Comparison of ENCODE assay signal across 24 cellular contexts in the genomic region with DNA sequence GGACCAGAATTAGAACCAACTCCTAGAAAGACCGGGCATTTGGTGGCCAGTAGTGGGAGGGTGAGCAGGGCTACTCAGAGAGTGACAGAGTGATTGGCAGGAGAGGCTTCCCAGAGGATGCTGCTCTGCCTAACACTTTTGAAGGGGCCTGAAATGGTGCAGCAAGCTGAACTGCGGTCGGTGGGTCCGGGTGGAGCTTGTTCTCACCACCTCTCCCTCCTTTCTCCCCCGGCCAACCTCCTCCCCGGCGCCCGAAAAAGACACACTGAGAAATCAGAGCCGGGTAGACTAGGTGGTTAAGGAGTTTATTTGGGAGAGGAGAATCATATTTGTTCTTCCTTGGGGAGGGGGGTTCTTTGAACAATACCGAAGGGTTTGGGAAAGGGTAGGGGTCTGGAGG. TPM values are rescaled to one million over a fixed set of nuclear protein-coding genes. Genes with fewer than 3 reads are reported as not detected.
DNase-seq lines count a peak whose midpoint lies in the region; ATAC-seq and TF ChIP-seq lines count a peak whose summit lies in the region.
"Had no signal": no experiment of that assay in that cellular context is flagged by ENCODE, and none has a peak within 500 bp of the region (broad histone marks: within the 10 kb centered on the region; RNA-seq: fewer than 3 reads in every experiment).

No MANE protein-coding gene starts in this region.

- peak overlapping the region; percentile 68 for H3K9ac ChIP-seq in mesendoderm (ENCODE audit: low read length)

- H3K79me1 ChIP-seq in mesendoderm (ENCODE audit: low read length) = no peaks in the 10 kb centered on the region

- POLR2A ChIA-PET in naive thymus-derived CD4-positive, alpha-beta T cell (lab: Charles Lee) = interaction anchor here (0.5 kb wide), 1 partner anchor 18 kb away, joined by 4 read pairs; no protein-coding TSS in a partner anchor

- H4K8ac ChIP-seq in mesendoderm (ENCODE audit: low read depth, low read length) = no peak overlapping the region

- H3K79me2 ChIP-seq in mesendoderm (ENCODE audit: control insufficient read depth, insufficient read depth, low read length) = no peaks in the 10 kb centered on the region

- H3K27me3 ChIP-seq in mesendoderm (ENCODE audit: insufficient read depth, low read length, poor library complexity) = no peaks in the 10 kb centered on the region
- H3K27me3 ChIP-seq in tibial artery = no peaks in the 10 kb centered on the region
- H3K27me3 ChIP-seq in naive thymus-derived CD4-positive, alpha-beta T cell (ENCODE audit: control insufficient read depth in 2 of 2, insufficient read depth in 2 of 2, low read length in 2 of 2) = no peaks in the 10 kb centered on the region
- H3K27me3 ChIP-seq: brain microvascular endothelial cell, transverse colon had no signal

- CTCF ChIA-PET in naive thymus-derived CD4-positive, alpha-beta T cell (lab: Charles Lee) = no interaction called here

- H3K23ac ChIP-seq in mesendoderm (ENCODE audit: low read length) = no peak overlapping the region

- ATAC-seq in Right ventricle myocardium inferior (no peak), GM21717 (IDR thresholded peaks at IDR 0.05; ENCODE audit: unreplicated experiment) (no peak), GM18868 (IDR thresholded peaks at IDR 0.05; ENCODE audit: unreplicated experiment) (no peak)
- ATAC-seq in activated T-helper 17 cell treated with anti-CD3 and anti-CD28 coated beads, Interleukin-2, amount 50 U/mL, for 72 hours (replicated peaks) = no peak
- ATAC-seq in naive thymus-derived CD4-positive, alpha-beta T cell = no peak
- ATAC-seq: HCT116 had no signal

- H3K9me3 Mint-ChIP-seq in activated T-helper 17 cell treated with anti-CD3 and anti-CD28 coated beads, Interleukin-2, amount 50 U/mL, for 72 hours = no peaks in the 10 kb centered on the region
- H3K9me3 Mint-ChIP-seq in naive thymus-derived CD4-positive, alpha-beta T cell = peaks cover 0 to 2% (median 0%) of the 10 kb centered on the region in 11 donors
- H3K9me3 Mint-ChIP-seq: activated CD4-positive, alpha-beta memory T cell treated with anti-CD3 and anti-CD28 coated beads for 36 hours; activated naive CD4-positive, alpha-beta T cell treated with anti-CD3 and anti-CD28 coated beads, Interleukin-2, amount 50 U/mL, for 24 hours; activated T-cell treated with anti-CD3 and anti-CD28 coated beads, Interleukin-2, amount 50 U/mL, for 24 hours; CD4-positive, CD25-positive, alpha-beta regulatory T cell; immature natural killer cell had no signal

- DNase-seq in Right ventricle myocardium inferior (ENCODE audit: missing footprints) (peak; percentile 0), cardiac septum (ENCODE audit: low spot score) (no peak), mesendoderm (no peak), tibial artery (no peak)
- DNase-seq in naive thymus-derived CD4-positive, alpha-beta T cell = no peak
- DNase-seq: activated CD4-positive, alpha-beta memory T cell treated with anti-CD3 and anti-CD28 coated beads for 36 hours; activated T-cell treated with anti-CD3 and anti-CD28 coated beads, Interleukin-2, amount 50 U/mL, for 24 hours; brain microvascular endothelial cell; CD4-positive, CD25-positive, alpha-beta regulatory T cell; dermis blood vessel endothelial cell; DMS79 treated with DMSO at 0.1 percent for 48 hours; immature natural killer cell; naive B cell; NCI-H1048; NCI-H2081 treated with DMSO at 0.1 percent for 48 hours; NCI-H510A; SHP77 treated with DMSO at 0.1 percent for 48 hours; stimulated activated CD4-positive, alpha-beta T cell treated with anti-CD3 and anti-CD28 coated beads, Interleukin-12 subunit alpha, Interleukin-12 subunit beta, amount 100 ng/mL, for 4 hours; transverse colon had no signal

- H3K9me3 ChIP-seq in tibial artery = no peaks in the 10 kb centered on the region
- no peaks in the 10 kb centered on the region for H3K9me3 ChIP-seq in naive thymus-derived CD4-positive, alpha-beta T cell (ENCODE audit: control insufficient read depth in 2 of 3, low read length in 3 of 3)
- H3K9me3 ChIP-seq: transverse colon had no signal

- intact Hi-C loops in Right ventricle myocardium inferior (cut with DNase I) = no loop called here
- intact Hi-C loops in cardiac septum (cut with DNase I) = no loop called here
- intact Hi-C loops in tibial artery (cut with DNase I; ENCODE audit: low total_unique reads) = no loop called here
- intact Hi-C loops in naive thymus-derived CD4-positive, alpha-beta T cell (cut with micrococcal nuclease) = no loop called here

- H3K4me3 ChIP-seq in mesendoderm (ENCODE audit: low read length) (no peak overlapping the region), tibial artery (no peak overlapping the region)
- H3K4me3 ChIP-seq in naive thymus-derived CD4-positive, alpha-beta T cell (ENCODE audit: low read length) = no peak overlapping the region
- H3K4me3 ChIP-seq: transverse colon had no signal

- H2BK5ac ChIP-seq in mesendoderm (ENCODE audit: low read length) = no peak overlapping the region

- no peak overlapping the region for H4K5ac ChIP-seq in mesendoderm (ENCODE audit: low read length)

- H3K4me2 ChIP-seq in mesendoderm (ENCODE audit: low read length) = no peak overlapping the region

- H3K27ac ChIP-seq in mesendoderm (ENCODE audit: low read depth, low read length) = no peak overlapping the region
- peak overlapping the region; percentile 81 to 90 for H3K27ac ChIP-seq in tibial artery
- H3K27ac ChIP-seq in naive thymus-derived CD4-positive, alpha-beta T cell (ENCODE audit: low read depth, low read length) = no peak overlapping the region
- H3K27ac ChIP-seq: brain microvascular endothelial cell had no signal

- no peak overlapping the region for H2AK5ac ChIP-seq in mesendoderm (ENCODE audit: low read length)

- TF ChIP-seq CTCF in tibial artery (IDR thresholded peaks at IDR 0.05) = no peak

- no peak overlapping the region for H2BK120ac ChIP-seq in mesendoderm (ENCODE audit: low read depth, low read length)

- peaks cover 46% of the 10 kb centered on the region for H3K36me3 Mint-ChIP-seq in activated T-helper 17 cell treated with anti-CD3 and anti-CD28 coated beads, Interleukin-2, amount 50 U/mL, for 72 hours (ENCODE audit: low read depth)
- peaks cover 0 to 2% (median 0%) of the 10 kb centered on the region in 5 donors for H3K36me3 Mint-ChIP-seq in naive thymus-derived CD4-positive, alpha-beta T cell
- H3K36me3 Mint-ChIP-seq: activated naive CD4-positive, alpha-beta T cell treated with anti-CD3 and anti-CD28 coated beads, Interleukin-2, amount 50 U/mL, for 24 hours; CD4-positive, CD25-positive, alpha-beta regulatory T cell; naive B cell had no signal

- no peak overlapping the region for H3K4ac ChIP-seq in mesendoderm (ENCODE audit: low read depth, low read length)

- no peak overlapping the region for H3K18ac ChIP-seq in mesendoderm (ENCODE audit: low read length)

- H3K4me1 ChIP-seq in mesendoderm (ENCODE audit: control insufficient read depth, low read depth, low read length) (no peaks in the 10 kb centered on the region), tibial artery (peaks cover 0 to 23% (median 7%) of the 10 kb centered on the region in 4 donors)
- H3K4me1 ChIP-seq in naive thymus-derived CD4-positive, alpha-beta T cell (ENCODE audit: control insufficient read depth in 2 of 2, insufficient read depth in 2 of 2, low read length in 2 of 2) = peaks cover 4 to 14% of the 10 kb centered on the region in 2 donors

- peak overlapping the region; percentile 92 for H3K4me3 Mint-ChIP-seq in activated T-helper 17 cell treated with anti-CD3 and anti-CD28 coated beads, Interleukin-2, amount 50 U/mL, for 72 hours
- peak overlapping the region in 1 of 10 donors; percentile 38 for H3K4me3 Mint-ChIP-seq in naive thymus-derived CD4-positive, alpha-beta T cell
- H3K4me3 Mint-ChIP-seq: activated naive CD4-positive, alpha-beta T cell treated with anti-CD3 and anti-CD28 coated beads, Interleukin-2, amount 50 U/mL, for 24 hours; activated T-cell treated with anti-CD3 and anti-CD28 coated beads, Interleukin-2, amount 50 U/mL, for 24 hours had no signal

- no peaks in the 10 kb centered on the region for H3K27me3 Mint-ChIP-seq in activated T-helper 17 cell treated with anti-CD3 and anti-CD28 coated beads, Interleukin-2, amount 50 U/mL, for 72 hours
- no peaks in the 10 kb centered on the region for H3K27me3 Mint-ChIP-seq in naive thymus-derived CD4-positive, alpha-beta T cell
- H3K27me3 Mint-ChIP-seq: activated CD4-positive, alpha-beta memory T cell treated with anti-CD3 and anti-CD28 coated beads for 36 hours; activated naive CD4-positive, alpha-beta T cell treated with anti-CD3 and anti-CD28 coated beads, Interleukin-2, amount 50 U/mL, for 24 hours; CD4-positive, CD25-positive, alpha-beta regulatory T cell; naive B cell had no signal

- H3K36me3 ChIP-seq in mesendoderm (ENCODE audit: control insufficient read depth, insufficient read depth, low read length) (no peaks in the 10 kb centered on the region), tibial artery (peaks cover 0 to 8% (median 6%) of the 10 kb centered on the region in 3 donors)
- H3K36me3 ChIP-seq in naive thymus-derived CD4-positive, alpha-beta T cell (ENCODE audit: control insufficient read depth in 2 of 3, insufficient read depth in 3 of 3, low read length in 3 of 3) = peaks cover 0 to 10% (median 0%) of the 10 kb centered on the region in 3 experiments

- no CpG with 5 or more reads among the region's 10 CpGs for WGBS in mesendoderm (ENCODE audit: extremely low coverage, insufficient coverage, low lambda C conversion rate)

- no peak overlapping the region for H3K56ac ChIP-seq in mesendoderm (ENCODE audit: low read length)

- H3K4me1 Mint-ChIP-seq in activated T-helper 17 cell treated with anti-CD3 and anti-CD28 coated beads, Interleukin-2, amount 50 U/mL, for 72 hours = peaks cover 4% of the 10 kb centered on the region
- peaks cover 0 to 34% (median 24%) of the 10 kb centered on the region in 7 donors for H3K4me1 Mint-ChIP-seq in naive thymus-derived CD4-positive, alpha-beta T cell

- H2BK15ac ChIP-seq in mesendoderm (replicated peaks; ENCODE audit: low read depth) = no peak overlapping the region

- no peak overlapping the region for H3K27ac Mint-ChIP-seq in activated T-helper 17 cell treated with anti-CD3 and anti-CD28 coated beads, Interleukin-2, amount 50 U/mL, for 72 hours
- H3K27ac Mint-ChIP-seq in naive thymus-derived CD4-positive, alpha-beta T cell = peak overlapping the region in 1 of 9 donors; percentile 33
- H3K27ac Mint-ChIP-seq: activated CD4-positive, alpha-beta memory T cell treated with anti-CD3 and anti-CD28 coated beads for 36 hours; activated naive CD4-positive, alpha-beta T cell treated with anti-CD3 and anti-CD28 coated beads, Interleukin-2, amount 50 U/mL, for 24 hours; activated T-cell treated with anti-CD3 and anti-CD28 coated beads, Interleukin-2, amount 50 U/mL, for 24 hours had no signal

RNA-seq across cellular contexts. Expression of a gene that starts 1.4 kb away (rescaled TPM):
- 15.1 TPM for total RNA-seq in Right ventricle myocardium inferior
- 10.3 TPM for total RNA-seq in cardiac septum
- total RNA-seq in activated T-helper 17 cell treated with anti-CD3 and anti-CD28 coated beads, Interleukin-2, amount 50 U/mL, for 72 hours = 10 to 100 TPM; 19.8 to 45.3 TPM
- 4.0 TPM for polyA plus RNA-seq in mesendoderm (2013, experiment 1 of 2)
- 4.2 TPM for polyA plus RNA-seq in mesendoderm (2013, experiment 2 of 2)
- total RNA-seq in naive thymus-derived CD4-positive, alpha-beta T cell = 10 to 100 TPM in 1 of 5 experiments, 1 to 10 TPM in 4; 7.2 to 19.8 (median 9.2) TPM
- 1 to 10 TPM; 1.4 to 4.2 TPM for polyA plus RNA-seq in naive thymus-derived CD4-positive, alpha-beta T cell

RNA-seq across cellular contexts. Expression of a gene that starts 12.5 kb away (rescaled TPM):
- 1.8 TPM for total RNA-seq in Right ventricle myocardium inferior
- total RNA-seq in cardiac septum = 1.2 TPM
- total RNA-seq in activated T-helper 17 cell treated with anti-CD3 and anti-CD28 coated beads, Interleukin-2, amount 50 U/mL, for 72 hours = 10 to 100 TPM; 16.6 to 53.4 TPM
- polyA plus RNA-seq in mesendoderm (2013, experiment 1 of 2) = 1.2 TPM
- polyA plus RNA-seq in mesendoderm (2013, experiment 2 of 2) = 0.94 TPM
- total RNA-seq in naive thymus-derived CD4-positive, alpha-beta T cell = 1 to 10 TPM in 3 of 5 experiments, under 1 TPM in 2; 0.35 to 2.2 (median 1.1) TPM
- under 1 TPM; 0.26 to 0.53 TPM for polyA plus RNA-seq in naive thymus-derived CD4-positive, alpha-beta T cell

RNA-seq across cellular contexts. Expression of a gene that starts 15.8 kb away (rescaled TPM):
- total RNA-seq in Right ventricle myocardium inferior (67.0 TPM), cardiac septum (84.9 TPM)
- total RNA-seq in activated T-helper 17 cell treated with anti-CD3 and anti-CD28 coated beads, Interleukin-2, amount 50 U/mL, for 72 hours = 100 to 1,000 TPM; 228 to 233 TPM
- 8.1 TPM for polyA plus RNA-seq in mesendoderm (2013, experiment 1 of 2)
- polyA plus RNA-seq in mesendoderm (2013, experiment 2 of 2) = 8.2 TPM
- 100 to 1,000 TPM in 1 of 5 experiments, 10 to 100 TPM in 4; 64.2 to 132 (median 90.5) TPM for total RNA-seq in naive thymus-derived CD4-positive, alpha-beta T cell
- polyA plus RNA-seq in naive thymus-derived CD4-positive, alpha-beta T cell = 100 to 1,000 TPM; 100 to 129 TPM

RNA-seq across cellular contexts. Expression of a gene that starts 25.0 kb away (rescaled TPM):
- total RNA-seq in Right ventricle myocardium inferior = 4.3 TPM
- total RNA-seq in cardiac septum = 3.4 TPM
- 1 to 10 TPM; 1.5 to 3.7 TPM for total RNA-seq in activated T-helper 17 cell treated with anti-CD3 and anti-CD28 coated beads, Interleukin-2, amount 50 U/mL, for 72 hours
- 0.29 TPM for polyA plus RNA-seq in mesendoderm (2013, experiment 1 of 2)
- 0.38 TPM for polyA plus RNA-seq in mesendoderm (2013, experiment 2 of 2)
- total RNA-seq in naive thymus-derived CD4-positive, alpha-beta T cell = 1 to 10 TPM; 1.5 to 2.6 (median 2.1) TPM
- polyA plus RNA-seq in naive thymus-derived CD4-positive, alpha-beta T cell = 1 to 10 TPM in 1 of 2 donors, under 1 TPM in 1; 0.38 to 1.0 TPM

RNA-seq across cellular contexts. Expression of a gene that starts 45.6 kb away (rescaled TPM):
- total RNA-seq in Right ventricle myocardium inferior (not detected), cardiac septum (0.08 TPM)
- total RNA-seq in activated T-helper 17 cell treated with anti-CD3 and anti-CD28 coated beads, Interleukin-2, amount 50 U/mL, for 72 hours = 1 to 10 TPM in 1 of 2 donors, under 1 TPM in 1; 0.82 to 6.2 TPM
- 0.15 TPM for polyA plus RNA-seq in mesendoderm (2013, experiment 1 of 2)
- polyA plus RNA-seq in mesendoderm (2013, experiment 2 of 2) = 0.08 TPM
- total RNA-seq in naive thymus-derived CD4-positive, alpha-beta T cell = 1 to 10 TPM in 4 of 5 experiments, under 1 TPM in 1; 0.58 to 2.2 (median 1.3) TPM
- under 1 TPM in 1 of 2 donors, not detected in 1; 0.12 TPM for polyA plus RNA-seq in naive thymus-derived CD4-positive, alpha-beta T cell
- polyA plus RNA-seq: CD4-positive, CD25-positive, alpha-beta regulatory T cell had no signal

Comparison
In these comparisons a context has a peak if more than half of its experiments do, and no peak if none do; other contexts are left out.
1. H3K27ac ChIP-seq: peak in tibial artery (2 of 2); none in mesendoderm (single experiment) and naive thymus-derived CD4-positive, alpha-beta T cell (single experiment).